Comparison of ENCODE assay signal across 17 cellular contexts in genomic region chr4:42070463-42070862, GRCh38.
A peak's percentile ranks its signal among the peaks of the same experiment; 100 is the strongest.
DNase-seq lines count a peak whose midpoint lies in the region; ATAC-seq, FAIRE-seq and TF ChIP-seq lines count a peak whose summit lies in the region.
"Had no signal": no experiment of that assay in that cellular context is flagged by ENCODE, and none has a peak within 500 bp of the region (broad histone marks: within the 10 kb centered on the region; RNA-seq: fewer than 3 reads in every experiment).

No MANE protein-coding gene starts in this region.

- H3K4me3 ChIP-seq in liver (ENCODE audit: low read depth in 1 of 3, low read length in 3 of 3) = no peak overlapping the region
- no peak overlapping the region for H3K4me3 ChIP-seq in HepG2 (replicated peaks in 1 of 3; ENCODE audit: insufficient read depth in 1 of 3, low read depth in 2 of 3, low read length in 3 of 3)
- H3K4me3 ChIP-seq in thyroid gland (replicated peaks in 1 of 3) = no peak overlapping the region
- H3K4me3 ChIP-seq in gastroesophageal sphincter = no peak overlapping the region
- H3K4me3 ChIP-seq: GM23338 had no signal

- no peak for FAIRE-seq in HepG2 (lab: Jason Lieb, UNC)
- FAIRE-seq: GM12891, GM18507 had no signal

- BruUV-seq in HepG2 (replicated peaks; lab: Mats Ljungman, UMichigan) = no TSS peak

- ATAC-seq in HepG2 (no peak), gastroesophageal sphincter (no peak)
- ATAC-seq: GM23338, HCT116 had no signal

- H4K20me1 ChIP-seq in HepG2 (ENCODE audit: insufficient read depth, low read length) = no peaks in the 10 kb centered on the region

- DNase-seq in HepG2 (ENCODE audit: low spot score) (no peak), kidney tubule cell (ENCODE audit: low spot score) (peak; percentile 25), thyroid gland (peak; percentile 26 to 29)
- DNase-seq in activated CD8-positive, alpha-beta memory T cell treated with anti-CD3 and anti-CD28 coated beads, Interleukin-2, amount 50 U/mL, for 4 hours = no peak
- DNase-seq: C1 segment of cervical spinal cord; Calu3; CD4-positive, alpha-beta memory T cell; COR-L47; EL; GF-D8; H9 had no signal

- POLR2A ChIA-PET in HepG2 (lab: Yijun Ruan, JAX) = no interaction called here

- TF ChIP-seq CTCF in liver (IDR thresholded peaks at IDR 0.05; ENCODE audit: low read depth, low read length, missing input control) (no peak), HepG2 (CRISPR knock-in tag; IDR thresholded peaks at IDR 0.05) (no peak), thyroid gland (IDR thresholded peaks at IDR 0.05) (no peak), gastroesophageal sphincter (IDR thresholded peaks at IDR 0.05) (no peak)

- TF ChIP-seq EP300 in HepG2 (IDR thresholded peaks at IDR 0.05; ENCODE audit: low read depth in 2 of 2, low read length in 2 of 2) = no peak
- no peak for TF ChIP-seq EP300 in HepG2 (CRISPR knock-in tag; IDR thresholded peaks at IDR 0.05; ENCODE audit: borderline replicate concordance)
- no peak for TF ChIP-seq EP300 in gastroesophageal sphincter (IDR thresholded peaks at IDR 0.05)

- no peak overlapping the region for H3K9ac ChIP-seq in liver (ENCODE audit: low read depth in 1 of 2, low read length in 2 of 2)
- no peak overlapping the region for H3K9ac ChIP-seq in HepG2 (ENCODE audit: insufficient read depth, low read depth, low read length)

- WGBS in liver = 85% methylated on average over 4 of the region's 4 CpGs
- 97% methylated on average over 4 of the region's 4 CpGs for WGBS in HepG2 (ENCODE audit: low lambda C conversion rate)
- WGBS in thyroid gland, 2 donors = 68 to 73% methylated on average over 4 of the region's 4 CpGs
- 90 to 91% methylated on average over 3 to 4 of the region's 4 CpGs for WGBS in gastroesophageal sphincter (ENCODE audit: low coverage in 1 of 2), 2 donors

- no peak overlapping the region for H3K27ac ChIP-seq in liver (ENCODE audit: low read depth in 1 of 2, low read length in 2 of 2)
- H3K27ac ChIP-seq in HepG2 (ENCODE audit: extremely low read length, insufficient read depth, low read length) = no peak overlapping the region
- H3K27ac ChIP-seq in thyroid gland = no peak overlapping the region
- H3K27ac ChIP-seq in gastroesophageal sphincter = no peak overlapping the region

- no peak overlapping the region for H2AFZ ChIP-seq in HepG2 (ENCODE audit: low read length)
- H2AFZ ChIP-seq: GM23338 had no signal

- no peaks in the 10 kb centered on the region for H3K4me1 ChIP-seq in liver (ENCODE audit: control insufficient read depth in 4 of 4, insufficient read depth in 4 of 4, low read length in 3 of 4)
- no peaks in the 10 kb centered on the region for H3K4me1 ChIP-seq in HepG2 (ENCODE audit: insufficient read depth, low read length)
- H3K4me1 ChIP-seq in thyroid gland = no peaks in the 10 kb centered on the region
- H3K4me1 ChIP-seq in gastroesophageal sphincter = peaks cover 0 to 11% (median 0%) of the 10 kb centered on the region in 3 donors

- CTCF ChIA-PET in HepG2 (lab: Yijun Ruan, JAX; ENCODE audit: low intra/inter-chr PET ratio, low total read pairs) = no interaction called here

- no peak overlapping the region for H3K4me2 ChIP-seq in HepG2 (ENCODE audit: low read depth, low read length)
- H3K4me2 ChIP-seq: GM23338 had no signal

- H3K36me3 ChIP-seq in liver (ENCODE audit: control insufficient read depth in 4 of 4, insufficient read depth in 3 of 4, low read depth in 1 of 4, low read length in 3 of 4) (peaks cover 2 to 17% (median 4%) of the 10 kb centered on the region in 4 donors), HepG2 (replicated peaks in 1 of 2; ENCODE audit: control insufficient read depth in 1 of 2, insufficient read depth in 2 of 2, low read length in 2 of 2) (peaks cover under 1 to 22% of the 10 kb centered on the region in 2 experiments; a peak in 3 of 5 replicates), thyroid gland (peaks cover 0 to 3% of the 10 kb centered on the region in 2 donors), gastroesophageal sphincter (peaks cover 0 to 54% of the 10 kb centered on the region in 2 donors)

- H3K27me3 ChIP-seq in liver (ENCODE audit: control insufficient read depth in 4 of 4, insufficient read depth in 4 of 4, low read length in 3 of 4) (no peaks in the 10 kb centered on the region), HepG2 (ENCODE audit: control insufficient read depth in 1 of 2, insufficient read depth in 2 of 2, low read length in 2 of 2) (no peaks in the 10 kb centered on the region), thyroid gland (no peaks in the 10 kb centered on the region), gastroesophageal sphincter (no peaks in the 10 kb centered on the region)

- in situ Hi-C loops in HepG2 (cut with HindIII; ENCODE audit: extremely low pct_ligation_motif_present, low pct_unique_long_range_greater_than_20kb) = no loop called here

- TF ChIP-seq POLR2A in HepG2 (IDR thresholded peaks at IDR 0.05; ENCODE audit: insufficient read depth in 1 of 2, low read depth in 2 of 2, low read length in 2 of 2) (no peak), thyroid gland (IDR thresholded peaks at IDR 0.05) (no peak), gastroesophageal sphincter (IDR thresholded peaks at IDR 0.05) (no peak)

- H3K9me3 ChIP-seq in liver (ENCODE audit: control insufficient read depth in 4 of 4, low read length in 3 of 4) = no peaks in the 10 kb centered on the region
- H3K9me3 ChIP-seq in HepG2 (ENCODE audit: low read length) = no peaks in the 10 kb centered on the region
- H3K9me3 ChIP-seq in thyroid gland = no peaks in the 10 kb centered on the region
- H3K9me3 ChIP-seq in gastroesophageal sphincter = no peaks in the 10 kb centered on the region

- no peaks in the 10 kb centered on the region for H3K79me2 ChIP-seq in HepG2 (ENCODE audit: insufficient read depth, low read length)

- no peak for TF ChIP-seq RAD21 in liver (IDR thresholded peaks at IDR 0.05)
- TF ChIP-seq RAD21 in HepG2 (CRISPR knock-in tag; IDR thresholded peaks at IDR 0.05) = no peak

- intact Hi-C loops in HepG2 (cut with micrococcal nuclease; ENCODE audit: unreplicated experiment) = no loop called here
- intact Hi-C loops in thyroid gland (cut with DNase I) = no loop called here

TF ChIP-seq in liver, 16 proteins besides CTCF, POLR2A, EP300 and RAD21:
- TF ChIP-seq FOXA2 (IDR thresholded peaks at IDR 0.05) (no peak), RXRA (IDR thresholded peaks at IDR 0.05) (peak; percentile 59 to 80)

TF ChIP-seq in HepG2, 621 proteins besides CTCF, POLR2A, EP300 and RAD21 (continues in another document):
- TF ChIP-seq ZBTB46 (CRISPR knock-in tag; IDR thresholded peaks at IDR 0.05; ENCODE audit: borderline replicate concordance) = no peak

Comparison
In these comparisons a context has a peak if more than half of its experiments do, and no peak if none do; other contexts are left out.
1. DNase-seq: peak in kidney tubule cell (single experiment) and thyroid gland (2 of 2); none in HepG2 (single experiment) and activated CD8-positive, alpha-beta memory T cell treated with anti-CD3 and anti-CD28 coated beads, Interleukin-2, amount 50 U/mL, for 4 hours (single experiment).